13 cellular contexts compared by ENCODE assay signal in genomic region chr7:42186181-42186580, GRCh38. TPM values are rescaled to one million over a fixed set of nuclear protein-coding genes. Genes with fewer than 3 reads are reported as not detected.
A peak's percentile ranks its signal among the peaks of the same experiment; 100 is the strongest.
DNase-seq lines count a peak whose midpoint lies in the region; ATAC-seq and TF ChIP-seq lines count a peak whose summit lies in the region.
"Had no signal": no experiment of that assay in that cellular context is flagged by ENCODE, and none has a peak within 500 bp of the region (broad histone marks: within the 10 kb centered on the region; RNA-seq: fewer than 3 reads in every experiment).

No MANE protein-coding gene starts in this region.

- DNase-seq in BJ (ENCODE audit: low read depth) (no peak), HEK293T (ENCODE audit: extremely low spot score) (peak; percentile 35), WTC11 (ENCODE audit: low spot score) (peak; percentile 61), left kidney (ENCODE audit: low read depth, low spot score) (peak; percentile 33), putamen (ENCODE audit: low spot score) (no peak), amniotic stem cell (lab: John Stamatoyannopoulos, UW) (no peak)
- no peak for DNase-seq in naive thymus-derived CD8-positive, alpha-beta T cell
- DNase-seq: activated CD4-positive, alpha-beta T cell treated with anti-CD3 and anti-CD28 coated beads, Interleukin-2, amount 10 ng/mL, durations not matched to agents 7 days and 5 days; MG63; naive thymus-derived CD4-positive, alpha-beta T cell; Peyer's patch; tibial artery had no signal

- H3K4me3 ChIP-seq in BJ (ENCODE audit: low read depth, low read length), result no peak overlapping the region
- H3K4me3 ChIP-seq: MG63, Peyer's patch, tibial artery had no signal

- POLR2A ChIA-PET in BJ (lab: Charles Lee), result no interaction called here
- POLR2A ChIA-PET in HEK293T (lab: Yijun Ruan, JAX), result no interaction called here
- POLR2A ChIA-PET in WTC11 (lab: Charles Lee), result no interaction called here
- POLR2A ChIA-PET in naive thymus-derived CD8-positive, alpha-beta T cell (lab: Charles Lee), result no interaction called here

- no peak overlapping the region for H3K4me3 Mint-ChIP-seq in WTC11
- H3K4me3 Mint-ChIP-seq in naive thymus-derived CD8-positive, alpha-beta T cell, result no peak overlapping the region
- H3K4me3 Mint-ChIP-seq: activated CD4-positive, alpha-beta T cell treated with anti-CD3 and anti-CD28 coated beads, Interleukin-2, amount 10 ng/mL, durations not matched to agents 7 days and 5 days; naive thymus-derived CD4-positive, alpha-beta T cell had no signal

- ATAC-seq in WTC11, result peak; percentile 90
- no peak for ATAC-seq in GM21529 (IDR thresholded peaks at IDR 0.05; ENCODE audit: unreplicated experiment)
- ATAC-seq in naive thymus-derived CD8-positive, alpha-beta T cell, result no peak
- ATAC-seq: naive thymus-derived CD4-positive, alpha-beta T cell had no signal

- CTCF ChIA-PET in BJ (lab: Yijun Ruan, JAX), result interaction anchor here (0.8 kb wide), 1 partner anchor 15 kb away, joined by 5 read pairs; no protein-coding TSS in a partner anchor
- CTCF ChIA-PET in HEK293T (lab: Yijun Ruan, JAX), result interaction anchor here (0.5 to 1.3 kb wide), 7 partner anchors 9 to 122 kb away, joined by 3 to 7 read pairs (median 4); no protein-coding TSS in a partner anchor
- CTCF ChIA-PET in WTC11 (lab: Charles Lee), result interaction anchor here (0.7 to 2.5 kb wide), 14 partner anchors 8 to 112 kb away, joined by 3 to 15 read pairs (median 4); no protein-coding TSS in a partner anchor

- H3K36me3 ChIP-seq in BJ (ENCODE audit: control insufficient read depth, insufficient read depth, low read length), result no peaks in the 10 kb centered on the region
- H3K36me3 ChIP-seq: MG63, Peyer's patch, tibial artery had no signal

- TF ChIP-seq CTCF in BJ (IDR thresholded peaks at IDR 0.05; ENCODE audit: insufficient read depth, low read depth, low read length) (peak; percentile 25; the same call in 1 of the 2 replicates), WTC11 (IDR thresholded peaks at IDR 0.05) (peak; percentile 52)

- no peaks in the 10 kb centered on the region for H3K27me3 ChIP-seq in BJ (ENCODE audit: control insufficient read depth, insufficient read depth, low read length)
- H3K27me3 ChIP-seq: MG63, Peyer's patch, tibial artery had no signal

- no peaks in the 10 kb centered on the region for H3K27me3 Mint-ChIP-seq in WTC11 (ENCODE audit: low read depth)
- peaks cover 0 to 8% (median 2%) of the 10 kb centered on the region in 5 donors for H3K27me3 Mint-ChIP-seq in naive thymus-derived CD8-positive, alpha-beta T cell
- H3K27me3 Mint-ChIP-seq: activated CD4-positive, alpha-beta T cell treated with anti-CD3 and anti-CD28 coated beads, Interleukin-2, amount 10 ng/mL, durations not matched to agents 7 days and 5 days had no signal

- H3K4me1 Mint-ChIP-seq in WTC11, result peaks cover 27% of the 10 kb centered on the region
- H3K4me1 Mint-ChIP-seq in naive thymus-derived CD8-positive, alpha-beta T cell, result no peaks in the 10 kb centered on the region
- H3K4me1 Mint-ChIP-seq: activated CD4-positive, alpha-beta T cell treated with anti-CD3 and anti-CD28 coated beads, Interleukin-2, amount 10 ng/mL, durations not matched to agents 7 days and 5 days had no signal

- no peaks in the 10 kb centered on the region for H3K9me3 Mint-ChIP-seq in WTC11
- peaks cover 0 to 2% (median 0%) of the 10 kb centered on the region in 9 donors for H3K9me3 Mint-ChIP-seq in naive thymus-derived CD8-positive, alpha-beta T cell
- H3K9me3 Mint-ChIP-seq: activated CD4-positive, alpha-beta T cell treated with anti-CD3 and anti-CD28 coated beads, Interleukin-2, amount 10 ng/mL, durations not matched to agents 7 days and 5 days; naive thymus-derived CD4-positive, alpha-beta T cell had no signal

- H3K27ac Mint-ChIP-seq in WTC11, result no peak overlapping the region
- H3K27ac Mint-ChIP-seq in naive thymus-derived CD8-positive, alpha-beta T cell, result no peak overlapping the region
- H3K27ac Mint-ChIP-seq: activated CD4-positive, alpha-beta T cell treated with anti-CD3 and anti-CD28 coated beads, Interleukin-2, amount 10 ng/mL, durations not matched to agents 7 days and 5 days; naive thymus-derived CD4-positive, alpha-beta T cell had no signal

- H3K36me3 Mint-ChIP-seq in WTC11, result peaks cover 4% of the 10 kb centered on the region; the same call in 1 of the 2 replicates
- H3K36me3 Mint-ChIP-seq in naive thymus-derived CD8-positive, alpha-beta T cell, result no peaks in the 10 kb centered on the region
- H3K36me3 Mint-ChIP-seq: naive thymus-derived CD4-positive, alpha-beta T cell had no signal

TF ChIP-seq in HEK293T, 16 proteins besides CTCF, POLR2A, EP300 and RAD21:
- TF ChIP-seq FOXM1 (IDR thresholded peaks at IDR 0.05; ENCODE audit: borderline replicate concordance) (no peak), BHLHE40 (IDR thresholded peaks at IDR 0.05; ENCODE audit: borderline replicate concordance) (no peak), ELF4 (IDR thresholded peaks at IDR 0.05) (no peak), PKNOX1 (IDR thresholded peaks at IDR 0.05) (no peak), TARDBP (IDR thresholded peaks at IDR 0.05) (no peak), SP1 (IDR thresholded peaks at IDR 0.05) (no peak), FOXK2 (IDR thresholded peaks at IDR 0.05) (no peak), ZNF384 (IDR thresholded peaks at IDR 0.05) (no peak), CTBP1 (IDR thresholded peaks at IDR 0.05; ENCODE audit: borderline replicate concordance) (no peak), L3MBTL2 (conservative IDR thresholded peaks at IDR 0.05) (no peak), FOXA1 (IDR thresholded peaks at IDR 0.05) (no peak), NFRKB (IDR thresholded peaks at IDR 0.05) (no peak), LEF1 (IDR thresholded peaks at IDR 0.05; ENCODE audit: borderline replicate concordance) (no peak), SUZ12 (IDR thresholded peaks at IDR 0.05) (no peak), HDGF (IDR thresholded peaks at IDR 0.05; ENCODE audit: borderline replicate concordance) (no peak), ARNT (IDR thresholded peaks at IDR 0.05) (no peak)

TF ChIP-seq in WTC11, 78 proteins besides CTCF, POLR2A, EP300 and RAD21 (continues in another document):
- TF ChIP-seq ZNF138 (CRISPR knock-in tag; conservative IDR thresholded peaks at IDR 0.05), result no peak
- TF ChIP-seq AFF4 (CRISPR knock-in tag; IDR thresholded peaks at IDR 0.05; ENCODE audit: borderline replicate concordance), result no peak
- no peak for TF ChIP-seq TEAD4 (CRISPR knock-in tag; IDR thresholded peaks at IDR 0.05)
- no peak for TF ChIP-seq NFATC4 (CRISPR knock-in tag; IDR thresholded peaks at IDR 0.05)
- no peak for TF ChIP-seq MAX (CRISPR knock-in tag; IDR thresholded peaks at IDR 0.05)
- TF ChIP-seq ATF1 (CRISPR knock-in tag; IDR thresholded peaks at IDR 0.05), result no peak
- no peak for TF ChIP-seq PREB (CRISPR knock-in tag; IDR thresholded peaks at IDR 0.05; ENCODE audit: borderline replicate concordance)
- TF ChIP-seq RELA (CRISPR knock-in tag; IDR thresholded peaks at IDR 0.05; ENCODE audit: borderline replicate concordance), result no peak
- no peak for TF ChIP-seq IRF1 (CRISPR knock-in tag; IDR thresholded peaks at IDR 0.05)
- TF ChIP-seq ZNF232 (CRISPR knock-in tag; IDR thresholded peaks at IDR 0.05), result no peak
- no peak for TF ChIP-seq ZNF121 (CRISPR knock-in tag; IDR thresholded peaks at IDR 0.05)

RNA-seq across cellular contexts. Expression of gene GLI3, which starts 50.8 kb away (rescaled TPM):
- 4.4 and 5.1 TPM in 2 replicates for polyA plus RNA-seq in BJ (2011; rRNA removed)
- polyA minus RNA-seq in BJ (2011; rRNA and poly(A)+ RNA removed), result 9.5 and 12.8 TPM in 2 replicates
- 41.0 to 46.2 TPM (median 42.1 TPM) in 3 replicates for total RNA-seq in WTC11 (2021)
- total RNA-seq in naive thymus-derived CD8-positive, alpha-beta T cell, result not detected
- polyA plus RNA-seq in naive thymus-derived CD8-positive, alpha-beta T cell, result not detected

Comparison
In these comparisons a context has a peak if more than half of its experiments do, and no peak if none do; other contexts are left out.
1. DNase-seq: peak in HEK293T (single experiment), WTC11 (single experiment) and left kidney (single experiment); none in BJ (single experiment), putamen (single experiment), amniotic stem cell (single experiment) and naive thymus-derived CD8-positive, alpha-beta T cell (0 of 10).
2. RNA of gene GLI3, which starts 50.8 kb away (total RNA-seq): 41.0 to 46.2 TPM in WTC11; not detected in naive thymus-derived CD8-positive, alpha-beta T cell; every median in the first group is over 10 times any median in the second.